9 cellular contexts compared by ENCODE assay signal in the genomic region with DNA sequence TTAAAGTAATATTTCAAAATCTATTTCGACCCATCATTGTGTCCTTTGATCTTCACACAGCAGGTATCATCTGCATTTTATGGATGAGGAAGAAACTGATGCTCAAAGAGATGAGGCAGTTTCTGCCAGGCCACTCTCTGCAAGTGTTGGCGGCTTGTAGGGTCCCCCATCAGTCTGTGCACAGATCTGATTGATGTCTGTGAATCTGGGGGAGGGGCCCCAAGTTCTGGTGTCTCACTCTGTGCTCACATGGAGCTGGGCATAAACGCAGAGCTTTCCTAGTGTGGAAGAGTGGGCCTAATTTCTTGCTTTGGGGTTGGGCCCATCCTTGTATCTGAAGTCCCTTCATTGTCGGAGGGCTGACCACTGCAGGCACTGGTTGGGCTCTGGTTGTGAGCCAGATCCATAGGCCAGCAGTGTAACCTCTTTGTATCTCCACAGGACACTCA. TPM values are rescaled to one million over a fixed set of nuclear protein-coding genes. Genes with fewer than 3 reads are reported as not detected.
A peak's percentile ranks its signal among the peaks of the same experiment; 100 is the strongest.
DNase-seq lines count a peak whose midpoint lies in the region; ATAC-seq, FAIRE-seq and TF ChIP-seq lines count a peak whose summit lies in the region.
"Had no signal": no experiment of that assay in that cellular context is flagged by ENCODE, and none has a peak within 500 bp of the region (broad histone marks: within the 10 kb centered on the region; RNA-seq: fewer than 3 reads in every experiment).

No MANE protein-coding gene starts in this region.

- TF ChIP-seq CTCF in MM.1S (IDR thresholded peaks at IDR 0.05; ENCODE audit: low read length) (no peak), H1 (IDR thresholded peaks at IDR 0.05; ENCODE audit: control extremely low read depth in 1 of 3, insufficient read depth in 1 of 3, low read depth in 1 of 3, low read length in 3 of 3) (no peak), nephron (IDR thresholded peaks at IDR 0.05; ENCODE audit: unreplicated experiment in 3 of 3) (no peak), gastroesophageal sphincter (IDR thresholded peaks at IDR 0.05) (no peak)

- peaks cover 7% of the 10 kb centered on the region; the same call in 1 of the 2 replicates for H3K23me2 ChIP-seq in H1 (ENCODE audit: low read depth, low read length)

- TF ChIP-seq EP300 in H1 (IDR thresholded peaks at IDR 0.05; ENCODE audit: borderline replicate concordance in 1 of 2, low read depth in 2 of 2, low read length in 2 of 2), result no peak
- TF ChIP-seq EP300 in gastroesophageal sphincter (IDR thresholded peaks at IDR 0.05), result no peak

- H3K4me1 ChIP-seq in MM.1S (ENCODE audit: low read length) (peaks cover 16% of the 10 kb centered on the region), H1 (replicated peaks in 1 of 4; ENCODE audit: control insufficient read depth in 3 of 4, insufficient read depth in 4 of 4, low read length in 3 of 4) (peaks cover 0 to 13% (median 5%) of the 10 kb centered on the region in 4 experiments; a peak in 5 of 7 replicates), gastroesophageal sphincter (peaks cover 0 to 74% (median 22%) of the 10 kb centered on the region in 3 donors)

- no peak overlapping the region for H2BK15ac ChIP-seq in H1 (ENCODE audit: low read length)

- H3K79me1 ChIP-seq in H1 (ENCODE audit: low read depth, low read length), result peaks cover 7% of the 10 kb centered on the region; the same call in 1 of the 2 replicates

- peak overlapping the region; percentile 81 for H3K4me3 ChIP-seq in MM.1S (ENCODE audit: low read length)
- H3K4me3 ChIP-seq in H1 (ENCODE audit: extremely low read depth in 1 of 4, insufficient read depth in 2 of 4, low read depth in 3 of 4, low read length in 4 of 4), result peak overlapping the region; percentile 89 to 99 (median 98)
- H3K4me3 ChIP-seq in gastroesophageal sphincter, result peak overlapping the region in 1 of 2 donors; percentile 91

- FAIRE-seq in H1 (lab: Jason Lieb, UNC), result no peak
- FAIRE-seq: H54 had no signal

- WGBS in H1 (ENCODE audit: extremely low coverage in 1 of 2, insufficient coverage in 1 of 2, insufficient read length in 1 of 2, insufficient replicate concordance in 2 of 2, low coverage in 1 of 2, low lambda C conversion rate in 2 of 2, missing lambda C conversion rate in 1 of 2), 2 experiments, result 55% methylated on average over 4 of the region's 4 CpGs; no CpG with 5 or more reads in 1 of the 2 experiments
- 6 to 15% methylated on average over 3 to 4 of the region's 4 CpGs for WGBS in gastroesophageal sphincter (ENCODE audit: low coverage in 1 of 2), 2 donors

- no peak overlapping the region for H3K23ac ChIP-seq in H1 (ENCODE audit: insufficient read length)

- no peak overlapping the region for H3K14ac ChIP-seq in H1 (ENCODE audit: insufficient read length)

- H3K9me3 ChIP-seq in MM.1S (replicated peaks; ENCODE audit: insufficient read depth, low read length), result no peaks in the 10 kb centered on the region
- no peaks in the 10 kb centered on the region for H3K9me3 ChIP-seq in H1 (ENCODE audit: insufficient read depth in 2 of 2, low read depth in 1 of 2, low read length in 1 of 2)
- no peaks in the 10 kb centered on the region for H3K9me3 ChIP-seq in gastroesophageal sphincter

- peak overlapping the region; percentile 85 to 91 (median 90) for H3K27ac Mint-ChIP-seq in nephron

- no peak overlapping the region for H2AFZ ChIP-seq in MM.1S (ENCODE audit: low read length)
- H2AFZ ChIP-seq in H1 (ENCODE audit: low read length), result no peak overlapping the region

- no peak overlapping the region for H3K56ac ChIP-seq in H1 (replicated peaks; ENCODE audit: insufficient read length, low read depth, low read length)

- no peaks in the 10 kb centered on the region for H3K27me3 Mint-ChIP-seq in nephron (ENCODE audit: low read depth)

- no peak overlapping the region for H3K18ac ChIP-seq in H1 (ENCODE audit: extremely low read depth, low read length)

- H4K20me1 ChIP-seq in MM.1S (ENCODE audit: insufficient read depth, low read length), result peaks cover 18% of the 10 kb centered on the region
- H4K20me1 ChIP-seq in H1 (replicated peaks in 1 of 2; ENCODE audit: control insufficient read depth in 1 of 2, insufficient read depth in 2 of 2, low read length in 2 of 2), result peaks cover 23 to 26% of the 10 kb centered on the region in 2 experiments

- ATAC-seq in gastroesophageal sphincter, result no peak

- TF ChIP-seq POLR2A in H1 (IDR thresholded peaks at IDR 0.05; ENCODE audit: control extremely low read depth in 1 of 2, low read depth in 2 of 2, low read length in 2 of 2) (no peak; a peak in 1 of 3 replicates), gastroesophageal sphincter (IDR thresholded peaks at IDR 0.05) (no peak)

- no peak overlapping the region for H2BK120ac ChIP-seq in H1 (replicated peaks; ENCODE audit: low read depth, low read length)

- H4K8ac ChIP-seq in H1 (ENCODE audit: extremely low read depth, insufficient read depth, low read length), result no peak overlapping the region

- peaks cover 41% of the 10 kb centered on the region for H3K36me3 Mint-ChIP-seq in nephron (ENCODE audit: low read depth)

- H3K27me3 ChIP-seq in MM.1S (replicated peaks; ENCODE audit: insufficient read depth, low read length) (no peaks in the 10 kb centered on the region), H1 (replicated peaks in 1 of 4; ENCODE audit: control insufficient read depth in 3 of 4, extremely low read depth in 1 of 4, insufficient read depth in 3 of 4, low read length in 3 of 4) (no peaks in the 10 kb centered on the region), gastroesophageal sphincter (no peaks in the 10 kb centered on the region)

- peak overlapping the region; percentile 91 for H3K4me2 ChIP-seq in MM.1S (ENCODE audit: low read depth, low read length)
- H3K4me2 ChIP-seq in H1 (ENCODE audit: insufficient read depth in 1 of 2, low read depth in 2 of 2, low read length in 2 of 2), result peak overlapping the region; percentile 68 to 84

- DNase-seq in COR-L47 (lab: John Stamatoyannopoulos, UW) (peak; percentile 23), MM.1S (no peak), H1 (ENCODE audit: low read depth in 1 of 2, low spot score in 2 of 2) (no peak), NCI-H2029 treated with DMSO at 0.1 percent for 48 hours (lab: John Stamatoyannopoulos, UW) (no peak), NCI-H2171 (lab: John Stamatoyannopoulos, UW) (no peak)
- DNase-seq in stimulated activated naive CD4-positive, alpha-beta T cell (lab: John Stamatoyannopoulos, UW), result no peak

- H4K5ac ChIP-seq in H1 (ENCODE audit: insufficient read length, low read depth, low read length), result no peak overlapping the region

- H3K9me2 ChIP-seq in MM.1S (replicated peaks; ENCODE audit: insufficient read depth, low read length), result no peaks in the 10 kb centered on the region

- CTCF ChIA-PET in H1 (lab: Charles Lee; ENCODE audit: partially characterized antibody), result interaction anchor here (0.6 to 2.7 kb wide), 6 partner anchors 9 to 165 kb away, joined by 3 to 11 read pairs (median 5); no protein-coding TSS in a partner anchor

- POLR2A ChIA-PET in H1 (lab: Charles Lee; ENCODE audit: partially characterized antibody), result interaction anchor here (0.6 to 22.7 kb wide), 13 partner anchors 9 to 837 kb away, joined by 3 to 598 read pairs (median 4); a partner anchor contains a TSS

- no peak overlapping the region for H2BK5ac ChIP-seq in H1 (ENCODE audit: low read depth, low read length)

- H4K91ac ChIP-seq in H1 (replicated peaks; ENCODE audit: insufficient read length, low read length), result no peak overlapping the region

- TF ChIP-seq RAD21 in H1 (IDR thresholded peaks at IDR 0.05 in 1 of 2, conservative IDR thresholded peaks at IDR 0.05 in 1 of 2; ENCODE audit: low read depth in 2 of 2, low read length in 2 of 2), result no peak

- no peak overlapping the region for H2BK20ac ChIP-seq in H1 (ENCODE audit: low read length)

- 0 out of 2 replicates have a peak overlapping the region, but pooled peaks have one; percentile 19 for H2AK5ac ChIP-seq in H1 (ENCODE audit: low read depth, low read length)

- H3K4me1 Mint-ChIP-seq in nephron, result peaks cover 11% of the 10 kb centered on the region

- H3K9ac ChIP-seq in MM.1S (ENCODE audit: low read length) (peak overlapping the region; percentile 94), H1 (replicated peaks in 1 of 4; ENCODE audit: extremely low read depth in 1 of 4, low read depth in 3 of 4, low read length in 3 of 4) (peak overlapping the region; percentile 94 to 99 (median 97))

- no peak overlapping the region for H3K27ac ChIP-seq in MM.1S (ENCODE audit: low read length)
- H3K27ac ChIP-seq in H1 (ENCODE audit: low read depth, low read length), result peak overlapping the region; percentile 93; the same call in 1 of the 2 replicates
- H3K27ac ChIP-seq in gastroesophageal sphincter, result peak overlapping the region in 1 of 4 donors; percentile 89

- H3K36me3 ChIP-seq in MM.1S (replicated peaks; ENCODE audit: insufficient read depth, low read length) (peaks cover 10% of the 10 kb centered on the region; the same call in 1 of the 2 replicates), H1 (ENCODE audit: control insufficient read depth in 2 of 4, insufficient read depth in 4 of 4, low read length in 3 of 4) (peaks cover 44 to 51% (median 47%) of the 10 kb centered on the region in 4 experiments), gastroesophageal sphincter (peaks cover 0 to 65% of the 10 kb centered on the region in 2 donors)

- H3K4me3 Mint-ChIP-seq in nephron, result peak overlapping the region; percentile 89 to 92 (median 91)

- no peak overlapping the region for H2BK12ac ChIP-seq in H1 (ENCODE audit: low read depth, low read length)

- H3K79me2 ChIP-seq in MM.1S (ENCODE audit: low read length) (peaks cover 92% of the 10 kb centered on the region), H1 (ENCODE audit: control insufficient read depth in 1 of 2, insufficient read depth in 2 of 2, low read length in 2 of 2) (peaks cover 42 to 75% of the 10 kb centered on the region in 2 experiments)

- H3K4ac ChIP-seq in H1 (replicated peaks; ENCODE audit: insufficient read length, low read depth, low read length), result no peak overlapping the region

- no peaks in the 10 kb centered on the region for H3K9me3 Mint-ChIP-seq in nephron

- H3F3A ChIP-seq in MM.1S (ENCODE audit: insufficient read depth, low read length), result no peaks in the 10 kb centered on the region

RNA-seq across cellular contexts. Expression of a gene that starts 1.6 kb away (rescaled TPM):
- 44.9 and 47.9 TPM in 2 replicates for total RNA-seq in H1 (2021; fragmentation: NEBNext Ultra II Directional; extraction: Animal tissue kit (Norgen Biotek cat#: 25700))
- 50.3 and 73.2 TPM in 2 replicates for polyA plus RNA-seq in H1 (2011; rRNA removed)
- polyA plus RNA-seq in H1 (2011; cell fraction: cytosol; rRNA removed), result 65.7 TPM
- 307 TPM for polyA plus RNA-seq in H1 (2011; cell fraction: nucleus; rRNA removed)
- polyA plus RNA-seq in H1 (2012, experiment 1 of 2), result 45.4 to 62.4 TPM (median 53.1 TPM) in 4 replicates
- polyA plus RNA-seq in H1 (2012, experiment 2 of 2), result 32.7 TPM
- polyA plus RNA-seq in H1 (2013, experiment 1 of 2), result 36.2 TPM
- 32.7 TPM for polyA plus RNA-seq in H1 (2013, experiment 2 of 2)
- 23.1 and 26.5 TPM in 2 replicates for polyA minus RNA-seq in H1 (2011; rRNA and poly(A)+ RNA removed)
- polyA minus RNA-seq in H1 (2011; cell fraction: cytosol; rRNA and poly(A)+ RNA removed), result 46.8 TPM
- polyA minus RNA-seq in H1 (2011; cell fraction: nucleus; rRNA and poly(A)+ RNA removed), result 94.9 TPM
- 10 to 100 TPM; 24.1 to 57.0 (median 36.3) TPM for total RNA-seq in gastroesophageal sphincter

RNA-seq across cellular contexts. Expression of a gene that starts 2.7 kb away (rescaled TPM):
- 484 and 495 TPM in 2 replicates for total RNA-seq in H1 (2021; fragmentation: NEBNext Ultra II Directional; extraction: Animal tissue kit (Norgen Biotek cat#: 25700))
- 343 and 465 TPM in 2 replicates for polyA plus RNA-seq in H1 (2011; rRNA removed)
- polyA plus RNA-seq in H1 (2011; cell fraction: cytosol; rRNA removed), result 587 TPM
- 423 TPM for polyA plus RNA-seq in H1 (2011; cell fraction: nucleus; rRNA removed)
- 421 to 441 TPM (median 430 TPM) in 4 replicates for polyA plus RNA-seq in H1 (2012, experiment 1 of 2)
- 333 TPM for polyA plus RNA-seq in H1 (2012, experiment 2 of 2)
- polyA plus RNA-seq in H1 (2013, experiment 1 of 2), result 541 TPM
- polyA plus RNA-seq in H1 (2013, experiment 2 of 2), result 525 TPM
- 220 and 269 TPM in 2 replicates for polyA minus RNA-seq in H1 (2011; rRNA and poly(A)+ RNA removed)
- 274 TPM for polyA minus RNA-seq in H1 (2011; cell fraction: cytosol; rRNA and poly(A)+ RNA removed)
- 169 TPM for polyA minus RNA-seq in H1 (2011; cell fraction: nucleus; rRNA and poly(A)+ RNA removed)
- 100 to 1,000 TPM; 115 to 162 (median 158) TPM for total RNA-seq in gastroesophageal sphincter

RNA-seq across cellular contexts. Expression of a gene that starts 13.0 kb away (rescaled TPM):
- total RNA-seq in H1 (2021; fragmentation: NEBNext Ultra II Directional; extraction: Animal tissue kit (Norgen Biotek cat#: 25700)), result 64.0 and 65.6 TPM in 2 replicates
- 18.6 and 44.4 TPM in 2 replicates for polyA plus RNA-seq in H1 (2011; rRNA removed)
- 21.0 TPM for polyA plus RNA-seq in H1 (2011; cell fraction: cytosol; rRNA removed)
- polyA plus RNA-seq in H1 (2011; cell fraction: nucleus; rRNA removed), result 143 TPM
- 17.5 to 48.9 TPM (median 42.8 TPM) in 4 replicates for polyA plus RNA-seq in H1 (2012, experiment 1 of 2)
- polyA plus RNA-seq in H1 (2012, experiment 2 of 2), result 14.6 TPM
- 55.6 TPM for polyA plus RNA-seq in H1 (2013, experiment 1 of 2)
- polyA plus RNA-seq in H1 (2013, experiment 2 of 2), result 52.7 TPM
- polyA minus RNA-seq in H1 (2011; rRNA and poly(A)+ RNA removed), result 8.0 and 13.3 TPM in 2 replicates
- 22.4 TPM for polyA minus RNA-seq in H1 (2011; cell fraction: cytosol; rRNA and poly(A)+ RNA removed)
- polyA minus RNA-seq in H1 (2011; cell fraction: nucleus; rRNA and poly(A)+ RNA removed), result 26.6 TPM
- total RNA-seq in gastroesophageal sphincter, result 10 to 100 TPM; 11.8 to 27.8 (median 16.4) TPM

RNA-seq across cellular contexts. Expression of a gene that starts 32.3 kb away (rescaled TPM):
- not detected in 2 replicates for total RNA-seq in H1 (2021; fragmentation: NEBNext Ultra II Directional; extraction: Animal tissue kit (Norgen Biotek cat#: 25700))
- not detected in 2 replicates for polyA plus RNA-seq in H1 (2011; rRNA removed)
- polyA plus RNA-seq in H1 (2011; cell fraction: cytosol; rRNA removed), result not detected
- polyA plus RNA-seq in H1 (2011; cell fraction: nucleus; rRNA removed), result not detected
- polyA plus RNA-seq in H1 (2012, experiment 1 of 2), result 0.22 TPM in 1 of 4 replicates, not detected in the others
- polyA plus RNA-seq in H1 (2012, experiment 2 of 2), result not detected
- polyA plus RNA-seq in H1 (2013, experiment 1 of 2), result not detected
- polyA plus RNA-seq in H1 (2013, experiment 2 of 2), result not detected
- not detected in 2 replicates for polyA minus RNA-seq in H1 (2011; rRNA and poly(A)+ RNA removed)
- polyA minus RNA-seq in H1 (2011; cell fraction: cytosol; rRNA and poly(A)+ RNA removed), result not detected
- polyA minus RNA-seq in H1 (2011; cell fraction: nucleus; rRNA and poly(A)+ RNA removed), result not detected
- not detected for total RNA-seq in gastroesophageal sphincter

RNA-seq across cellular contexts. Expression of a gene that starts 38.6 kb away (rescaled TPM):
- total RNA-seq in H1 (2021; fragmentation: NEBNext Ultra II Directional; extraction: Animal tissue kit (Norgen Biotek cat#: 25700)), result 42.3 and 43.7 TPM in 2 replicates
- 23.7 and 42.5 TPM in 2 replicates for polyA plus RNA-seq in H1 (2011; rRNA removed)
- 36.9 TPM for polyA plus RNA-seq in H1 (2011; cell fraction: cytosol; rRNA removed)
- 172 TPM for polyA plus RNA-seq in H1 (2011; cell fraction: nucleus; rRNA removed)
- 33.0 to 43.7 TPM (median 38.6 TPM) in 4 replicates for polyA plus RNA-seq in H1 (2012, experiment 1 of 2)
- polyA plus RNA-seq in H1 (2012, experiment 2 of 2), result 12.7 TPM
- polyA plus RNA-seq in H1 (2013, experiment 1 of 2), result 26.6 TPM
- polyA plus RNA-seq in H1 (2013, experiment 2 of 2), result 22.8 TPM
- polyA minus RNA-seq in H1 (2011; rRNA and poly(A)+ RNA removed), result 31.8 and 33.0 TPM in 2 replicates
- 26.9 TPM for polyA minus RNA-seq in H1 (2011; cell fraction: cytosol; rRNA and poly(A)+ RNA removed)
- polyA minus RNA-seq in H1 (2011; cell fraction: nucleus; rRNA and poly(A)+ RNA removed), result 60.0 TPM
- 10 to 100 TPM; 16.9 to 27.6 (median 25.5) TPM for total RNA-seq in gastroesophageal sphincter
